7 cellular contexts compared by ENCODE assay signal in the genomic region with DNA sequence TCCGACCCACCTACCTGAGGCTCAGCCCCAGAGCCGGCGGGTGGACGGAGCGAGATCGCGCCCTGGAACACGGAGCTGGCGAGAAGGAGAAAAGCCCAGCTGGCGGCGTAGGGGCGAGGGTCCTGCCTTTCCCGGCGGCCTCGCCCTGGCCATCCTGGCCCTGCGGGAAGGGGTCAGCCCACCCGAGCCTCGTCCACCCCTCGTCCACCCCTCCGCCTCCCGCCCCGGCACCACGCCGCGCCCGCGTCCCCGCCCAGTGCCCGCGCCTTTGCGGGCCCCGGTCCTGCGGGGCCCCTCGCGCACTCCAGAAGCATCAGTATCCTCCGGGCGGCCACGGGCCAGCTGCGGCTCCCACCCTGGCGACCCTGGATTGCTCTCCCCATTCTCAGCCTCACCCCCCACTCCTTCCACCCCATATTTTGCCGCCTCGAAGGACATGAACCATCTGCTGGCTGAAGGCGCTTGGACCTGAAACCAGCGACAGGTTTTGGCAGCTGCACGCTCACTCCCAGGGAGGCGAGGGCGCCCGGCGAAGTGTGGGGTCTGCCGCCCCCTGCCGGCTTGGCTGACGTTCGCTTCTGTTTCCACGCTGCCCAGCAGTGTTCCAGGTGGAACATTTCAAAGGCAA.
DNase-seq lines count a peak whose midpoint lies in the region; ATAC-seq and TF ChIP-seq lines count a peak whose summit lies in the region.

No MANE protein-coding gene starts in this region.

- H3K4me3 ChIP-seq in esophagus muscularis mucosa (peak overlapping the region; percentile 53 to 59 (median 54)), muscle layer of duodenum (ENCODE audit: low read depth in 1 of 2, low read length in 2 of 2) (peak overlapping the region; percentile 48 to 61)

- H3K27ac ChIP-seq in esophagus muscularis mucosa (replicated peaks in 1 of 4) (no peak overlapping the region), muscle layer of duodenum (ENCODE audit: low read length) (no peak overlapping the region)

- WGBS in esophagus muscularis mucosa, result 1% methylated on average over 24 of the region's 54 CpGs

- H3K36me3 ChIP-seq in esophagus muscularis mucosa, result no peaks in the 10 kb centered on the region
- H3K36me3 ChIP-seq in muscle layer of duodenum (ENCODE audit: control insufficient read depth in 1 of 2, insufficient read depth in 2 of 2, low read length in 2 of 2), result no peaks in the 10 kb centered on the region

- TF ChIP-seq CTCF in esophagus muscularis mucosa (IDR thresholded peaks at IDR 0.05), result peak; percentile 52 to 74 (median 69)

- H3K9me3 ChIP-seq in esophagus muscularis mucosa, result peaks cover 0 to 8% (median 0%) of the 10 kb centered on the region in 4 donors
- H3K9me3 ChIP-seq in muscle layer of duodenum (ENCODE audit: control insufficient read depth in 1 of 2, low read length in 2 of 2), result no peaks in the 10 kb centered on the region

- no peak for TF ChIP-seq EP300 in esophagus muscularis mucosa (IDR thresholded peaks at IDR 0.05)

- ATAC-seq in GM18858 (IDR thresholded peaks at IDR 0.05; ENCODE audit: unreplicated experiment) (peak; percentile 95), HG02973 (IDR thresholded peaks at IDR 0.05; ENCODE audit: unreplicated experiment) (peak; percentile 97)
- peak; percentile 80 for ATAC-seq in stimulated activated naive CD8-positive, alpha-beta T cell treated with anti-CD3 and anti-CD28 coated beads, Interleukin-15, Interleukin-2, amounts not matched to agents 100 U/mL and 50 U/mL, for 24 hours

- H3K27me3 ChIP-seq in esophagus muscularis mucosa, result peaks cover 0 to 9% (median 0%) of the 10 kb centered on the region in 4 donors
- no peaks in the 10 kb centered on the region for H3K27me3 ChIP-seq in muscle layer of duodenum (ENCODE audit: low read depth, low read length)

- H3K4me1 ChIP-seq in esophagus muscularis mucosa (peaks cover 7 to 17% (median 12%) of the 10 kb centered on the region in 4 donors), muscle layer of duodenum (ENCODE audit: control insufficient read depth in 1 of 2, insufficient read depth in 2 of 2, low read length in 2 of 2) (peaks cover 0 to 9% of the 10 kb centered on the region in 2 donors)

- intact Hi-C loops in esophagus muscularis mucosa (cut with DNase I), result loop anchor here (5.0 to 10.0 kb wide), 2 partner anchors 35 to 232 kb away; no protein-coding TSS in a partner anchor

- no peak for TF ChIP-seq POLR2A in esophagus muscularis mucosa (IDR thresholded peaks at IDR 0.05; ENCODE audit: low read depth)

- DNase-seq in NCI-H2171 treated with DMSO at 0.1 percent for 48 hours (lab: John Stamatoyannopoulos, UW), result peak; percentile 76
- DNase-seq in activated T-cell treated with anti-CD3 and anti-CD28 coated beads for 4 hours, result peak; percentile 27
- peak; percentile 92 for DNase-seq in esophagus muscularis mucosa (ENCODE audit: extremely low spot score)
- DNase-seq in stimulated activated naive CD8-positive, alpha-beta T cell treated with anti-CD3 and anti-CD28 coated beads, Interleukin-15, Interleukin-2, amounts not matched to agents 100 U/mL and 50 U/mL, for 24 hours, result peak; percentile 66

Comparison
In these comparisons a context has a peak if more than half of its experiments do, and no peak if none do; other contexts are left out.
1. DNase-seq: peak in every context shown above with its lines; median percentile 92 in esophagus muscularis mucosa; 76 in NCI-H2171 treated with DMSO at 0.1 percent for 48 hours; 66 in stimulated activated naive CD8-positive, alpha-beta T cell treated with anti-CD3 and anti-CD28 coated beads, Interleukin-15, Interleukin-2, amounts not matched to agents 100 U/mL and 50 U/mL, for 24 hours; 27 in activated T-cell treated with anti-CD3 and anti-CD28 coated beads for 4 hours.